In genomic region chr14:24065408-24065807, GRCh38 we compare ENCODE assay signal across 1 cellular context.
TF ChIP-seq lines count a peak whose summit lies in the region.

No MANE protein-coding gene starts in this region.

TF ChIP-seq in HEK293, 187 proteins besides CTCF, POLR2A, EP300 and RAD21 (continued from another document):
- no peak for TF ChIP-seq ZNF785 (tag by site-specific recombination; IDR thresholded peaks at IDR 0.05)
- TF ChIP-seq ZNF404 (tag by site-specific recombination; IDR thresholded peaks at IDR 0.05), result no peak
- no peak for TF ChIP-seq ZNF155 (tag by site-specific recombination; IDR thresholded peaks at IDR 0.05)
- no peak for TF ChIP-seq FEZF1 (tag by site-specific recombination; IDR thresholded peaks at IDR 0.05)
